Comparison of ENCODE assay signal across 8 cellular contexts in the genomic region with DNA sequence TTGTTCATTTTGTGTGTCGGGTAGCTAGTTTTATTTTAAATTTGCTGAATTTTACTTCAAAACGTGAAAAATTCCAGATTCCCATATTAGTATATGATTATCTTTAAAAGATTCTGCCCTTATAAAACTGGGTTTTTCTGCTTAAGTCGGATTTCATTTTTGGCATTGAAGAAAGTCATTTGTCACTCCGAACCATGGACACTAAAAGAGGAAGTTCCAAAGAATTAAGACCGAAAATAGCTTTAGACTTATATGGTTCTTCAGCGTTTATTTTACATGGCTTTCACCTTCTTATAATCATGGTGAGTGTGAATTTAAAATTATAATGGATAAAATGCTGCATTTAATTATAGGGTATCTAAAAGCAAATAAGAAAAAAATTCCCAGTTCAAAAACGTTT. TPM values are rescaled to one million over a fixed set of nuclear protein-coding genes. Genes with fewer than 3 reads are reported as not detected.
DNase-seq lines count a peak whose midpoint lies in the region; ATAC-seq, FAIRE-seq and TF ChIP-seq lines count a peak whose summit lies in the region.

No MANE protein-coding gene starts in this region.

- H3K4me1 ChIP-seq in PC-3 (ENCODE audit: insufficient read depth, low read length) (peaks cover 17% of the 10 kb centered on the region; the same call in 1 of the 2 replicates), pancreas (peaks cover 3 to 17% (median 10%) of the 10 kb centered on the region in 3 donors)

- H3K9ac ChIP-seq in PC-3 (ENCODE audit: low read length): peak overlapping the region; percentile 92

- FAIRE-seq in GM12891 (lab: Jason Lieb, UNC) (peak; percentile 38), pancreas (lab: Jason Lieb, UNC) (no peak)

- H4K20me1 ChIP-seq in PC-3 (ENCODE audit: low read length): no peaks in the 10 kb centered on the region

- H3K36me3 ChIP-seq in PC-3 (ENCODE audit: low read depth, low read length) (peaks cover 14% of the 10 kb centered on the region; the same call in 1 of the 2 replicates), pancreas (peaks cover 0 to 22% (median 5%) of the 10 kb centered on the region in 3 donors)

- TF ChIP-seq CTCF in PC-3 (conservative IDR thresholded peaks at IDR 0.05; ENCODE audit: low read depth, low read length) (no peak), pancreas (IDR thresholded peaks at IDR 0.05) (no peak)

- no peaks in the 10 kb centered on the region for H3K9me2 ChIP-seq in PC-3 (replicated peaks; ENCODE audit: low read length)

- ATAC-seq in PC-3 (no peak), pancreas (no peak), HG03571 (IDR thresholded peaks at IDR 0.05; ENCODE audit: unreplicated experiment) (no peak)

- BruUV-seq in PC-3 (replicated peaks; lab: Mats Ljungman, UMichigan): no TSS peak

- H3K4me2 ChIP-seq in PC-3 (ENCODE audit: low read length): peak overlapping the region; percentile 82

- CTCF ChIA-PET in PC-3 (lab: Charles Lee): interaction anchor here (0.6 kb wide), 1 partner anchor 781 kb away, joined by 4 read pairs; no protein-coding TSS in a partner anchor

- intact Hi-C loops in PC-3 (cut with micrococcal nuclease): no loop called here
- intact Hi-C loops in pancreas (cut with DNase I): no loop called here

- H3K27me3 ChIP-seq in PC-3 (ENCODE audit: low read length): no peaks in the 10 kb centered on the region
- no peaks in the 10 kb centered on the region for H3K27me3 ChIP-seq in pancreas

- no peak overlapping the region for H2AFZ ChIP-seq in PC-3 (ENCODE audit: low read length)

- DNase-seq in GM12891 (ENCODE audit: insufficient read length, low spot score): no peak
- DNase-seq in PC-3: no peak
- no peak for DNase-seq in epithelial cell of prostate (ENCODE audit: low read depth, low spot score)
- DNase-seq in pancreas: no peak
- DNase-seq in HPDE6-E6E7 (ENCODE audit: extremely low spot score): no peak
- DNase-seq in stimulated activated CD8-positive, alpha-beta memory T cell treated with anti-CD3 and anti-CD28 coated beads, Interleukin-4, amount 100 ng/mL, for 48 hours: no peak
- DNase-seq in NCI-H226: no peak

- WGBS in pancreas, 2 donors: 1 to 3% methylated on average over 7 of the region's 7 CpGs

- H3K4me3 ChIP-seq in PC-3 (ENCODE audit: low read length) (peak overlapping the region; percentile 90), pancreas (peak overlapping the region; percentile 70 to 83 (median 74))

- TF ChIP-seq POLR2A in GM12891 (IDR thresholded peaks at IDR 0.05; ENCODE audit: low read depth, low read length): no peak

- H3K27ac ChIP-seq in PC-3 (ENCODE audit: low read length) (no peak overlapping the region), epithelial cell of prostate (peak overlapping the region; percentile 89), pancreas (peak overlapping the region in 2 of 4 donors; percentile 97)

- H3K9me3 ChIP-seq in PC-3 (ENCODE audit: low read length): no peaks in the 10 kb centered on the region
- no peaks in the 10 kb centered on the region for H3K9me3 ChIP-seq in pancreas

- peaks cover 80% of the 10 kb centered on the region for H3K79me2 ChIP-seq in PC-3 (ENCODE audit: low read length)

- no peaks in the 10 kb centered on the region for H3F3A ChIP-seq in PC-3 (ENCODE audit: low read length, unreplicated experiment)

- POLR2A ChIA-PET in PC-3 (lab: Charles Lee; ENCODE audit: unreplicated experiment): no interaction called here

TF ChIP-seq in GM12891, 5 proteins besides CTCF, POLR2A, EP300 and RAD21:
- TF ChIP-seq PAX5 (IDR thresholded peaks at IDR 0.05; ENCODE audit: insufficient read depth, low read length, severe bottlenecking): no peak
- peak; percentile 58 for TF ChIP-seq SPI1 (IDR thresholded peaks at IDR 0.05; ENCODE audit: low read depth, low read length)
- no peak for TF ChIP-seq POLR2AphosphoS5 (IDR thresholded peaks at IDR 0.05; ENCODE audit: low read depth, low read length)

RNA-seq across cellular contexts. Expression of a gene that starts 1.0 kb away (rescaled TPM):
- 20.7 TPM for polyA plus RNA-seq in GM12891 (2012; ENCODE audit: low read depth, missing spikeins)
- total RNA-seq in PC-3 (2014; rRNA removed) (15.7 and 24.3 TPM in 2 replicates), pancreas (10 to 100 TPM in 2 of 6 donors, 1 to 10 TPM in 4; 6.6 to 11.6 (median 8.4) TPM)
- polyA plus RNA-seq in pancreas: 1 to 10 TPM; 2.7 to 4.3 TPM
